In the genomic region with DNA sequence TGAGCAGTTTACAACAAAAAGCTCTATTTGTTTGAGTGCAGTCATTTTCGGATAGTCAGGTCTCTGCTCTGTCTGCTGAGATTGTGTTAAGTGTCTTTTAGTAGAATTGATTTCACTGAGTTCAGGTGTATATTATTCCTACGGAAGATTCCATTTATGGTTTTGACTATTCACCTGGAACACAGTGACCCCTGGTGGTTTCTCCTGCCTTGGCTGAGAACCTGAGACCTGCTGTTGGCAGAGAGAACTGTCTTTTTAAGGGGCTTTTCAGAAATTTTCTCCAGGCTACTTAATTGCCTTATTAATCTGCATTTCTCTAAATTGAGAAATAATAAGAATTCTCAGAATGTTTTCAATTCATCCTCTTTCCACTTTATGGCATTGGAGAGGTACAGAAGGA, we compare ENCODE assay signal across 10 cellular contexts.
A peak's percentile ranks its signal among the peaks of the same experiment; 100 is the strongest.
DNase-seq lines count a peak whose midpoint lies in the region; ATAC-seq and TF ChIP-seq lines count a peak whose summit lies in the region.
"Had no signal": no experiment of that assay in that cellular context is flagged by ENCODE, and none has a peak within 500 bp of the region (broad histone marks: within the 10 kb centered on the region; RNA-seq: fewer than 3 reads in every experiment).

No MANE protein-coding gene starts in this region.

- H3K4me3 ChIP-seq in WERI-Rb-1 (ENCODE audit: low read depth, low read length) (no peak overlapping the region), left lung (no peak overlapping the region)
- H3K4me3 ChIP-seq: SJSA1, tibial nerve had no signal

- H3K4me1 ChIP-seq in left lung = no peaks in the 10 kb centered on the region
- H3K4me1 ChIP-seq: SJSA1, tibial nerve had no signal

- H3K27me3 ChIP-seq in WERI-Rb-1 (ENCODE audit: insufficient read depth, low read depth, severe bottlenecking) = no peaks in the 10 kb centered on the region
- H3K27me3 ChIP-seq in left lung = no peaks in the 10 kb centered on the region
- H3K27me3 ChIP-seq: SJSA1, tibial nerve had no signal

- ATAC-seq in left lung = peak; percentile 56

- H3K9me3 ChIP-seq in WERI-Rb-1 (ENCODE audit: severe bottlenecking) (no peaks in the 10 kb centered on the region), left lung (no peaks in the 10 kb centered on the region)
- H3K9me3 ChIP-seq: SJSA1, tibial nerve had no signal

- peak; percentile 57 for TF ChIP-seq CTCF in WERI-Rb-1 (IDR thresholded peaks at IDR 0.05; ENCODE audit: low read depth, low read length)
- TF ChIP-seq CTCF in left lung (IDR thresholded peaks at IDR 0.05) = peak; percentile 31

- intact Hi-C loops in left lung (cut with DNase I) = no loop called here

- DNase-seq in DMS 273 (lab: John Stamatoyannopoulos, UW; ENCODE audit: unreplicated experiment) (peak; percentile 49), DMS 273 treated with DMSO at 0.1 percent for 48 hours (lab: John Stamatoyannopoulos, UW) (no peak), HuH-7 (ENCODE audit: low spot score) (peak; percentile 36), WERI-Rb-1 (peak; percentile 58), left lung (no peak), activated gamma-delta T cell (lab: John Stamatoyannopoulos, UW) (no peak)
- DNase-seq in stimulated activated naive CD4-positive, alpha-beta T cell (lab: John Stamatoyannopoulos, UW) = no peak
- DNase-seq in NK-92 treated with Interleukin-12 subunit alpha and Interleukin-12 subunit beta, amount 100 ng/mL, for 24 hours (lab: John Stamatoyannopoulos, UW) = no peak

- H3K27ac ChIP-seq in WERI-Rb-1 (no peak overlapping the region), left lung (no peak overlapping the region)
- H3K27ac ChIP-seq: SJSA1, tibial nerve had no signal

- H3K36me3 ChIP-seq in WERI-Rb-1 = no peaks in the 10 kb centered on the region
- H3K36me3 ChIP-seq in left lung = no peaks in the 10 kb centered on the region
- H3K36me3 ChIP-seq: SJSA1, tibial nerve had no signal

Comparison
In these comparisons a context has a peak if more than half of its experiments do, and no peak if none do; other contexts are left out.
1. DNase-seq: peak in DMS 273 (single experiment), HuH-7 (single experiment) and WERI-Rb-1 (single experiment); none in DMS 273 treated with DMSO at 0.1 percent for 48 hours (single experiment), left lung (0 of 2), stimulated activated naive CD4-positive, alpha-beta T cell (0 of 6), NK-92 treated with Interleukin-12 subunit alpha and Interleukin-12 subunit beta, amount 100 ng/mL, for 24 hours (single experiment) and activated gamma-delta T cell (single experiment).